Comparison of ENCODE assay signal across 7 cellular contexts in the genomic region with DNA sequence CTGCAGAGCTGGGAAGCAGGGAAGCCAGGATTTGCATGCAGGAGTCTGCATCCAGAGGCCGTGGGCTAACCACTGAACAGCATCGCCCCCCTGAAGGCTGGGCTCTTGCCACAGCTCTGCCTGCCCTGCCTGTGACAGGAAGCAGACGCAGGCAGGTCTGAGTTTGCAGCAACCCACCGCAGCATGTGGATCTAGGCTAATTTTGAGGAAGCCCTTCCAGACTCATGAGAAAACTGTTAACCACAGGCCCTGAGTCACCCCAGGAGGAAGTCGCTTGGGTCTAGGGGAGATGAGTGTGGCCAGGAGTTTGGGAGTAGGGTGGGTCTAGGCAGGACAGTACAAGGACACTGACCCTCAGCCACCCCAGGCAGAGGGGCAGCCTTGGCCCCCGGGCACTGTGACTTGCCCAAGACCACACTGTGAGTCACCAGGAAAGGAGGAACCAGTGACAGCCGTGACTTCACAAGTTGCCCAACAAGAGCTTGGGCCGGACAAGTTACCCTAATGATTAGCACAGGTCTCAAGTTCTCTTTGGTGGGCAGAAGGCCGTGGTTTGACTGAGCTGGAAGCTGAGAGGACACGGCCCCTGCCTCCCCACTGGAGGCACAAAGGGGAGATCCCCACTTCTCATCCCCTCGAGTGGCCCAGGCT. TPM values are rescaled to one million over a fixed set of nuclear protein-coding genes. Genes with fewer than 3 reads are reported as not detected.
DNase-seq lines count a peak whose midpoint lies in the region; ATAC-seq and TF ChIP-seq lines count a peak whose summit lies in the region.

No MANE protein-coding gene starts in this region.

- TF ChIP-seq CTCF in breast epithelium (IDR thresholded peaks at IDR 0.05) (no peak), liver (IDR thresholded peaks at IDR 0.05; ENCODE audit: low read depth, low read length, missing input control) (no peak), H9 (conservative IDR thresholded peaks at IDR 0.05) (no peak)

- TF ChIP-seq POLR2A in breast epithelium (IDR thresholded peaks at IDR 0.05): no peak

- no peak overlapping the region for H2AK5ac ChIP-seq in H9 (ENCODE audit: insufficient read length, low read length)

- no peak overlapping the region for H3K4me2 ChIP-seq in H9 (ENCODE audit: insufficient read depth, insufficient read length, low read length)

- no peak overlapping the region for H3K9ac ChIP-seq in liver (ENCODE audit: low read depth in 1 of 2, low read length in 2 of 2)
- H3K9ac ChIP-seq in H9 (ENCODE audit: extremely low read depth, insufficient read length, low read length): no peak overlapping the region

- no peak overlapping the region for H3K56ac ChIP-seq in H9 (ENCODE audit: insufficient read length, low read depth, low read length)

- peaks cover 1 to 6% of the 10 kb centered on the region in 2 donors for H3K4me1 ChIP-seq in breast epithelium
- H3K4me1 ChIP-seq in liver (ENCODE audit: control insufficient read depth in 4 of 4, insufficient read depth in 4 of 4, low read length in 3 of 4): peaks cover 0 to 7% (median 0%) of the 10 kb centered on the region in 4 donors
- H3K4me1 ChIP-seq in H9 (ENCODE audit: insufficient read depth, low read length): no peaks in the 10 kb centered on the region

- peaks cover 0 to 4% of the 10 kb centered on the region in 2 experiments; a peak in 2 of 5 replicates for H3K9me3 Mint-ChIP-seq in H9

- H3K79me1 ChIP-seq in H9 (ENCODE audit: insufficient read depth, low read depth, low read length, poor library complexity, severe bottlenecking): no peaks in the 10 kb centered on the region

- TF ChIP-seq RAD21 in liver (IDR thresholded peaks at IDR 0.05): peak in 1 of 2 donors; percentile 13

- no peak overlapping the region for H4K8ac ChIP-seq in H9 (replicated peaks; ENCODE audit: insufficient read length, low read depth, low read length)

- H3K18ac ChIP-seq in H9 (ENCODE audit: insufficient read length, low read depth, low read length): no peak overlapping the region

- H3K36me3 Mint-ChIP-seq in H9 (ENCODE audit: insufficient read depth in 1 of 3, low read depth in 3 of 3): peaks cover 0 to 5% (median 0%) of the 10 kb centered on the region in 3 experiments; a peak in 1 of 7 replicates

- H3K4me3 Mint-ChIP-seq in H9: no peak overlapping the region

- no peak overlapping the region for H2AFZ ChIP-seq in H9 (ENCODE audit: low read length)

- H3K9me3 ChIP-seq in breast epithelium (no peaks in the 10 kb centered on the region), liver (ENCODE audit: control insufficient read depth in 4 of 4, low read length in 3 of 4) (no peaks in the 10 kb centered on the region), H9 (ENCODE audit: control insufficient read depth, low read depth, low read length) (no peaks in the 10 kb centered on the region)

- peaks cover 4% of the 10 kb centered on the region for H3K27me3 Mint-ChIP-seq in H9 (ENCODE audit: low read depth)

- H3K27me3 ChIP-seq in breast epithelium: no peaks in the 10 kb centered on the region
- no peaks in the 10 kb centered on the region for H3K27me3 ChIP-seq in liver (ENCODE audit: control insufficient read depth in 4 of 4, insufficient read depth in 4 of 4, low read length in 3 of 4)
- no peaks in the 10 kb centered on the region for H3K27me3 ChIP-seq in H9 (ENCODE audit: insufficient read depth, low read length)

- H3K36me3 ChIP-seq in breast epithelium: no peaks in the 10 kb centered on the region
- H3K36me3 ChIP-seq in liver (ENCODE audit: control insufficient read depth in 4 of 4, insufficient read depth in 3 of 4, low read depth in 1 of 4, low read length in 3 of 4): no peaks in the 10 kb centered on the region

- H2BK5ac ChIP-seq in H9 (ENCODE audit: insufficient read length, low read length): no peak overlapping the region

- H3T11ph ChIP-seq in H9 (ENCODE audit: low read length): no peak overlapping the region

- no peaks in the 10 kb centered on the region for H4K20me1 ChIP-seq in H9 (ENCODE audit: control insufficient read depth, insufficient read depth, insufficient read length)

- H2BK15ac ChIP-seq in H9 (ENCODE audit: low read depth, low read length): no peak overlapping the region

- H4K5ac ChIP-seq in H9 (ENCODE audit: insufficient read length, low read depth, low read length): no peak overlapping the region

- no peak overlapping the region for H3K4ac ChIP-seq in H9 (ENCODE audit: low read depth, low read length)

- H2BK12ac ChIP-seq in H9 (ENCODE audit: insufficient read length, low read depth, low read length): no peak overlapping the region

- no peak overlapping the region for H2BK20ac ChIP-seq in H9 (ENCODE audit: low read depth, low read length, poor library complexity, severe bottlenecking)

- peak overlapping the region; percentile 36 to 57 (median 44) for H3K4me3 ChIP-seq in breast epithelium
- H3K4me3 ChIP-seq in liver (ENCODE audit: low read depth in 1 of 3, low read length in 3 of 3): peak overlapping the region; percentile 14 to 45 (median 24)

- H3K14ac ChIP-seq in H9 (ENCODE audit: insufficient read depth, low read length): no peak overlapping the region

- H2BK120ac ChIP-seq in H9 (ENCODE audit: low read depth, low read length, poor library complexity, severe bottlenecking): no peak overlapping the region

- peaks cover 26 to 35% of the 10 kb centered on the region in 2 experiments for H3K4me1 Mint-ChIP-seq in H9

- intact Hi-C loops in breast epithelium (cut with DNase I; ENCODE audit: low total_unique reads): no loop called here

- H4K91ac ChIP-seq in H9 (ENCODE audit: insufficient read length, low read depth, low read length): no peak overlapping the region

- H3K23ac ChIP-seq in H9 (ENCODE audit: insufficient read length, low read depth, low read length): no peak overlapping the region

- H3K27ac ChIP-seq in breast epithelium (peak overlapping the region; percentile 33 to 85), liver (ENCODE audit: low read depth in 1 of 2, low read length in 2 of 2) (peak overlapping the region; percentile 76 to 77), H9 (ENCODE audit: insufficient read length, low read depth, low read length) (no peak overlapping the region)

- no peak for ATAC-seq in GM19328 (IDR thresholded peaks at IDR 0.05; ENCODE audit: unreplicated experiment)

- WGBS in liver: 68% methylated on average over 11 of the region's 11 CpGs
- WGBS in H9 (ENCODE audit: extremely low coverage, insufficient read length, low lambda C conversion rate): no CpG with 5 or more reads among the region's 11 CpGs

- H3K27ac Mint-ChIP-seq in H9: no peak overlapping the region

- DNase-seq in HK-2 (ENCODE audit: unreplicated experiment) (peak; percentile 63), T1000 (lab: John Stamatoyannopoulos, UW) (peak; percentile 33), breast epithelium (ENCODE audit: low spot score in 2 of 2) (peak in 1 of 2 donors; percentile 37), H9 (no peak)
- DNase-seq in stimulated activated CD8-positive, alpha-beta memory T cell treated with anti-CD3 and anti-CD28 coated beads, Interleukin-4, amount 100 ng/mL, for 24 hours (ENCODE audit: low read depth): peak; percentile 61

- H3K23me2 ChIP-seq in H9 (ENCODE audit: insufficient read length, low read depth, low read length, poor library complexity, severe bottlenecking): no peaks in the 10 kb centered on the region

- H3K79me2 ChIP-seq in H9 (ENCODE audit: insufficient read depth, low read length): no peaks in the 10 kb centered on the region

TF ChIP-seq in liver, 16 proteins besides CTCF, POLR2A, EP300 and RAD21:
- TF ChIP-seq RXRA (IDR thresholded peaks at IDR 0.05): peak in 1 of 2 donors; percentile 35
- TF ChIP-seq FOXA2 (IDR thresholded peaks at IDR 0.05): no peak
TF ChIP-seq in liver: peak in this region for 1.

RNA-seq across cellular contexts. Expression of gene LAPTM5, which starts 0.9 kb away (rescaled TPM):
- total RNA-seq in breast epithelium (100 to 1,000 TPM in 1 of 3 donors, 10 to 100 TPM in 2; 41.3 to 130 (median 70.1) TPM), liver (10 to 100 TPM; 22.3 to 33.8 TPM), H9 (2021) (0.15 and 0.20 TPM in 2 replicates)
- 10 to 100 TPM; 18.0 to 46.2 TPM for polyA plus RNA-seq in liver

RNA-seq across cellular contexts. Expression of gene MATN1, which starts 33.3 kb away (rescaled TPM):
- total RNA-seq in breast epithelium (not detected), liver (under 1 TPM in 1 of 2 donors, not detected in 1; 0.19 TPM), H9 (2021) (not detected in 2 replicates)
- not detected for polyA plus RNA-seq in liver

Comparison
In these comparisons a context has a peak if more than half of its experiments do, and no peak if none do; other contexts are left out.
1. RNA of gene LAPTM5, which starts 0.9 kb away (total RNA-seq): 41.3 to 130 TPM in breast epithelium and 22.3 to 33.8 TPM in liver; 0.15 to 0.20 TPM in H9; every median in the first group is over 10 times any median in the second.